29 cellular contexts compared by ENCODE assay signal in the genomic region with DNA sequence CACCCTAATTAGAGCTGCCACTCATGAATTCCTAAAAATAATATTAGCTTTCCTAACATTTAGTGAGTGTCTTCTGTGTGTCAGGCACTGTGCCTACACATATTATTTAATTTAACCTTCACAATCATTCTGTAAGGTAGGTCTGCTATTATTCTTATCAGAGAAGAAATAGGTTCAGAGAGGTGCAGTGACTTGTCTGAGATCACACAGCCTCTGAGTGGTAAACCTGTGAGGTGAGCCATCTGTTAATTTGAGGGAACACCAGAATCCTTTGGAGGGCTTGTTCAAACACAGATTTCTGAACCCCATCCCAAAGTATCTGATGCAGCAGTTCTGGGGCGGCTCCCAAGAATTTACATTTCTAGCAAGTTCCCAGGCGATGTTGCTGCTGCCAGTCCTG. TPM values are rescaled to one million over a fixed set of nuclear protein-coding genes. Genes with fewer than 3 reads are reported as not detected.
"Had no signal": no experiment of that assay in that cellular context is flagged by ENCODE, and none has a peak within 500 bp of the region (broad histone marks: within the 10 kb centered on the region; RNA-seq: fewer than 3 reads in every experiment).

No MANE protein-coding gene starts in this region.

- H3K27ac ChIP-seq: left lung, lower lobe of right lung, ovary, right atrium auricular region, skin epidermis, stomach, testis, thyroid gland, transverse colon, upper lobe of left lung, vagina had no signal

- H3K4me3 ChIP-seq: left lung, lower lobe of right lung, ovary, right atrium auricular region, skin epidermis, stomach, testis, thyroid gland, transverse colon, upper lobe of left lung, vagina had no signal

- H3K9me3 ChIP-seq: left lung, lower lobe of right lung, ovary, right atrium auricular region, stomach, testis, thyroid gland, transverse colon, upper lobe of left lung, vagina had no signal

- H3K36me3 ChIP-seq: left lung, lower lobe of right lung, ovary, right atrium auricular region, stomach, thyroid gland, transverse colon, upper lobe of left lung, vagina had no signal

- H3K4me1 ChIP-seq: left lung, lower lobe of right lung, right atrium auricular region, testis, thyroid gland, upper lobe of left lung, vagina had no signal

- ATAC-seq: left colon; left lung; lower lobe of right lung; natural killer cell; sciatic nerve; stimulated activated naive B cell treated with anti-CD40 and anti-IgM and Interleukin-4, amounts not matched to agents 10 μg/mL and 1 μg/mL and 100 μg/mL, for 72 hours; stimulated activated naive CD8-positive, alpha-beta T cell treated with anti-CD3 and anti-CD28 coated beads, Interleukin-15, Interleukin-2, amounts not matched to agents 100 U/mL and 50 U/mL, for 24 hours had no signal

- DNase-seq: hypothalamus; immature natural killer cell; kidney; left colon; left lung; lower lobe of right lung; mesendoderm; naive B cell; natural killer cell; nephron progenitor cell; ovary; stimulated activated CD4-positive, alpha-beta T cell treated with anti-CD3 and anti-CD28 coated beads, Interleukin-12 subunit alpha, Interleukin-12 subunit beta, amount 100 ng/mL, for 4 hours; stimulated activated CD4-positive, alpha-beta T cell treated with anti-CD3 and anti-CD28 coated beads, Interleukin-15, amount 100 ng/mL, for 24 hours; stimulated activated CD4-positive, alpha-beta T cell treated with anti-CD3 and anti-CD28 coated beads, Interleukin-2, amount 100 ng/mL, for 24 hours; stimulated activated CD4-positive, alpha-beta T cell treated with anti-CD3 and anti-CD28 coated beads, Interleukin-4, amount 100 ng/mL, for 1 hour; stimulated activated naive B cell treated with anti-CD40 and anti-IgM and Interleukin-4, amounts not matched to agents 10 μg/mL and 1 μg/mL and 100 μg/mL, for 72 hours; stimulated activated naive CD8-positive, alpha-beta T cell treated with anti-CD3 and anti-CD28 coated beads, Interleukin-15, Interleukin-2, amounts not matched to agents 100 U/mL and 50 U/mL, for 24 hours; stomach; testis; thyroid gland; transverse colon; upper lobe of left lung had no signal

- FAIRE-seq: islet of Langerhans, kidney had no signal

- H3K27me3 ChIP-seq: ovary, right atrium auricular region, stomach, testis, thyroid gland, transverse colon, upper lobe of left lung, vagina had no signal

RNA-seq across cellular contexts. Expression of a gene that starts 49.0 kb away (rescaled TPM):
- total RNA-seq: mononuclear cell, natural killer cell, pulmonary artery endothelial cell had no signal
- polyA plus RNA-seq: immature natural killer cell had no signal
